Comparison of ENCODE assay signal across 8 cellular contexts in the genomic region with DNA sequence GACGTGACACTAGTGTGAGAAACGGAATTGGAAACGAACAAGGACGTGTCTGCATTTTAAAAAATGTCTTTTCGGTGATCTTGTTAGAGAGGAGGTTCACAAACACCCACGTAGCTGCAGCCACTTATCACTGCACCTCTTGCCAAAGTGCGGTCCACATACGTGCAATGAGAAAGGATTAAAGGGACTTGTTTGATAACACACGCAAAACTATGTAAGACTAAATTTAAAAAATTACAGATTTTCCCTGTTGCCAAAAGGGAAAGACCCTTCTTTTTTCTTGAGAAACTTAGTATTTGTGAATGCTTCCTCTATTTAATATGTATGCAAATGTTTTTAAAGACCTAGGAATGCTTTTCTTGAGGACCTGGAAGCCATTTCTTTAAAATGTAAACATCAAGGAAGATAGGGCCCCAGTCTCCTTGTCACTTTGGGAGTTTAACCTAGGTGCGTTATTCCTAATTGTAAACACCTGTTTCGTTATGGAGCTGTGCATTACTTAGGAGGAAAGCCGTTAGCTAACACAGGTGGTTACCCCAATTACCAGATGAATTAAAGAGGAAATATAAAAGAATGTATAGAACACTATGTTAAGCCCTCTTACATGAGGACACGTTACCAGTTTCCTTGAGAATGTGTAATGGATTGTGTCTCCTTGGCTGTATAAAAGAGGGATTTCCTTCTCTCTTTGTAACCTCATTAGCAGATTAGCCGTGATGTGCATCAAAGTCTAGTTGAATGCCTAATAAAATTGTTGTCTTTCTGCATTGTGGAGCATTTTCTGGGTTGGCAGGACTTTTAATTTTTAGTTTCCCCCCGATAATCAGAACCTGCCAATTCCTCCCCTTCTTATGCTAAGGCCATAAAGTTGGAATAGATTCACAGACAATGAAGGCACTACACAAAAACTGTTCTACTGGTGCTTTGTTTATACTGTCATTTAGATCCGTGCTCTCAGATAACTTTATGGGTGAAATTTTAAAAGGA. TPM values are rescaled to one million over a fixed set of nuclear protein-coding genes. Genes with fewer than 3 reads are reported as not detected.
A peak's percentile ranks its signal among the peaks of the same experiment; 100 is the strongest.
DNase-seq lines count a peak whose midpoint lies in the region; ATAC-seq and TF ChIP-seq lines count a peak whose summit lies in the region.

No MANE protein-coding gene starts in this region.

- H3K27ac Mint-ChIP-seq in T-helper 1 cell treated with Interleukin-12 subunit alpha and Interleukin-12 subunit beta and Interleukin-4 antibody, amounts not matched to agents 30 μg/mL and 1 μg/mL, for 36 hours, result peak overlapping the region; percentile 95
- H3K27ac Mint-ChIP-seq in effector memory CD8-positive, alpha-beta T cell, result peak overlapping the region; percentile 97
- peak overlapping the region; percentile 95 for H3K27ac Mint-ChIP-seq in neural crest cell (ENCODE audit: unreplicated experiment)

- H3K4me3 Mint-ChIP-seq in T-helper 1 cell treated with Interleukin-12 subunit alpha and Interleukin-12 subunit beta and Interleukin-4 antibody, amounts not matched to agents 30 μg/mL and 1 μg/mL, for 36 hours, result peak overlapping the region; percentile 93
- H3K4me3 Mint-ChIP-seq in effector memory CD8-positive, alpha-beta T cell, result peak overlapping the region; percentile 85 to 87
- H3K4me3 Mint-ChIP-seq in neural crest cell, result peak overlapping the region; percentile 91

- H3K36me3 ChIP-seq in NT2/D1 (ENCODE audit: insufficient read depth, insufficient read length, low read length), result no peaks in the 10 kb centered on the region

- H3K9me3 Mint-ChIP-seq in T-helper 1 cell treated with Interleukin-12 subunit alpha and Interleukin-12 subunit beta and Interleukin-4 antibody, amounts not matched to agents 30 μg/mL and 1 μg/mL, for 36 hours, result no peaks in the 10 kb centered on the region
- H3K9me3 Mint-ChIP-seq in effector memory CD8-positive, alpha-beta T cell, result no peaks in the 10 kb centered on the region
- no peaks in the 10 kb centered on the region for H3K9me3 Mint-ChIP-seq in neural crest cell

- TF ChIP-seq CTCF in neural crest cell (conservative IDR thresholded peaks at IDR 0.05), result no peak

- no peaks in the 10 kb centered on the region for H3K9me3 ChIP-seq in NT2/D1 (ENCODE audit: insufficient read depth, low read length)

- H3K36me3 Mint-ChIP-seq in T-helper 1 cell treated with Interleukin-12 subunit alpha and Interleukin-12 subunit beta and Interleukin-4 antibody, amounts not matched to agents 30 μg/mL and 1 μg/mL, for 36 hours (ENCODE audit: low read depth), result peaks cover 2% of the 10 kb centered on the region
- H3K36me3 Mint-ChIP-seq in effector memory CD8-positive, alpha-beta T cell (ENCODE audit: insufficient read depth), result peaks cover 6% of the 10 kb centered on the region
- no peaks in the 10 kb centered on the region for H3K36me3 Mint-ChIP-seq in neural crest cell (ENCODE audit: low read depth)

- peak; percentile 46 for ATAC-seq in effector memory CD8-positive, alpha-beta T cell (replicated peaks)

- H3K4me1 Mint-ChIP-seq in T-helper 1 cell treated with Interleukin-12 subunit alpha and Interleukin-12 subunit beta and Interleukin-4 antibody, amounts not matched to agents 30 μg/mL and 1 μg/mL, for 36 hours (ENCODE audit: low read depth), result peaks cover 24% of the 10 kb centered on the region
- H3K4me1 Mint-ChIP-seq in effector memory CD8-positive, alpha-beta T cell (ENCODE audit: low read depth in 2 of 2), result peaks cover 11 to 12% of the 10 kb centered on the region in 2 donors
- peaks cover 23% of the 10 kb centered on the region for H3K4me1 Mint-ChIP-seq in neural crest cell

- no peaks in the 10 kb centered on the region for H3K4me1 ChIP-seq in NT2/D1 (ENCODE audit: insufficient read depth, insufficient read length)

- peaks cover 8% of the 10 kb centered on the region for H3K27me3 Mint-ChIP-seq in T-helper 1 cell treated with Interleukin-12 subunit alpha and Interleukin-12 subunit beta and Interleukin-4 antibody, amounts not matched to agents 30 μg/mL and 1 μg/mL, for 36 hours (ENCODE audit: low read depth)
- H3K27me3 Mint-ChIP-seq in effector memory CD8-positive, alpha-beta T cell, result no peaks in the 10 kb centered on the region
- no peaks in the 10 kb centered on the region for H3K27me3 Mint-ChIP-seq in neural crest cell (ENCODE audit: low read depth)

- DNase-seq in T-helper 1 cell, result no peak
- DNase-seq in NT2/D1 (ENCODE audit: low read depth, low spot score), result no peak
- DNase-seq in effector memory CD8-positive, alpha-beta T cell, result peak in 1 of 3 experiments; percentile 9
- DNase-seq in neural crest cell (ENCODE audit: low read depth, low spot score), result no peak
- DNase-seq in AG08395 (ENCODE audit: low spot score), result no peak
- DNase-seq in stimulated activated CD4-positive, alpha-beta T cell treated with anti-CD3 and anti-CD28 coated beads, Interleukin-15, amount 100 ng/mL, for 24 hours, result no peak
- no peak for DNase-seq in HCEC 1CT

- H3K27me3 ChIP-seq in NT2/D1 (ENCODE audit: insufficient read depth, insufficient read length), result peaks cover 3% of the 10 kb centered on the region

- H3K4me3 ChIP-seq in NT2/D1 (ENCODE audit: insufficient read length, low read depth), result peak overlapping the region; percentile 66

- peak overlapping the region; percentile 67 for H3K9ac ChIP-seq in NT2/D1 (ENCODE audit: insufficient read length, low read depth)

RNA-seq across cellular contexts. Expression of a gene that starts 1.0 kb away (rescaled TPM):
- total RNA-seq in neural crest cell, result 1.1 and 1.8 TPM in 2 replicates
